ENCODE assay signal across 1 cellular context in genomic region chr17:47184671-47185070, GRCh38.
TF ChIP-seq lines count a peak whose summit lies in the region.

No MANE protein-coding gene starts in this region.

TF ChIP-seq in WTC11, 78 proteins besides CTCF, POLR2A, EP300 and RAD21 (continued from another document):
- TF ChIP-seq, protein P1, sequence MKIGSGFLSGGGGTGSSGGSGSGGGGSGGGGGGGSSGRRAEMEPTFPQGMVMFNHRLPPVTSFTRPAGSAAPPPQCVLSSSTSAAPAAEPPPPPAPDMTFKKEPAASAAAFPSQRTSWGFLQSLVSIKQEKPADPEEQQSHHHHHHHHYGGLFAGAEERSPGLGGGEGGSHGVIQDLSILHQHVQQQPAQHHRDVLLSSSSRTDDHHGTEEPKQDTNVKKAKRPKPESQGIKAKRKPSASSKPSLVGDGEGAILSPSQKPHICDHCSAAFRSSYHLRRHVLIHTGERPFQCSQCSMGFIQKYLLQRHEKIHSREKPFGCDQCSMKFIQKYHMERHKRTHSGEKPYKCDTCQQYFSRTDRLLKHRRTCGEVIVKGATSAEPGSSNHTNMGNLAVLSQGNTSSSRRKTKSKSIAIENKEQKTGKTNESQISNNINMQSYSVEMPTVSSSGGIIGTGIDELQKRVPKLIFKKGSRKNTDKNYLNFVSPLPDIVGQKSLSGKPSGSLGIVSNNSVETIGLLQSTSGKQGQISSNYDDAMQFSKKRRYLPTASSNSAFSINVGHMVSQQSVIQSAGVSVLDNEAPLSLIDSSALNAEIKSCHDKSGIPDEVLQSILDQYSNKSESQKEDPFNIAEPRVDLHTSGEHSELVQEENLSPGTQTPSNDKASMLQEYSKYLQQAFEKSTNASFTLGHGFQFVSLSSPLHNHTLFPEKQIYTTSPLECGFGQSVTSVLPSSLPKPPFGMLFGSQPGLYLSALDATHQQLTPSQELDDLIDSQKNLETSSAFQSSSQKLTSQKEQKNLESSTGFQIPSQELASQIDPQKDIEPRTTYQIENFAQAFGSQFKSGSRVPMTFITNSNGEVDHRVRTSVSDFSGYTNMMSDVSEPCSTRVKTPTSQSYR (CRISPR knock-in tag; IDR thresholded peaks at IDR 0.05) = no peak
- TF ChIP-seq, protein P2, sequence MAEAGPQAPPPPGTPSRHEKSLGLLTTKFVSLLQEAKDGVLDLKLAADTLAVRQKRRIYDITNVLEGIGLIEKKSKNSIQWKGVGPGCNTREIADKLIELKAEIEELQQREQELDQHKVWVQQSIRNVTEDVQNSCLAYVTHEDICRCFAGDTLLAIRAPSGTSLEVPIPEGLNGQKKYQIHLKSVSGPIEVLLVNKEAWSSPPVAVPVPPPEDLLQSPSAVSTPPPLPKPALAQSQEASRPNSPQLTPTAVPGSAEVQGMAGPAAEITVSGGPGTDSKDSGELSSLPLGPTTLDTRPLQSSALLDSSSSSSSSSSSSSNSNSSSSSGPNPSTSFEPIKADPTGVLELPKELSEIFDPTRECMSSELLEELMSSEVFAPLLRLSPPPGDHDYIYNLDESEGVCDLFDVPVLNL (CRISPR knock-in tag; IDR thresholded peaks at IDR 0.05; ENCODE audit: borderline replicate concordance, low read depth) = no peak
